Comparison of ENCODE assay signal across 8 cellular contexts in the genomic region with DNA sequence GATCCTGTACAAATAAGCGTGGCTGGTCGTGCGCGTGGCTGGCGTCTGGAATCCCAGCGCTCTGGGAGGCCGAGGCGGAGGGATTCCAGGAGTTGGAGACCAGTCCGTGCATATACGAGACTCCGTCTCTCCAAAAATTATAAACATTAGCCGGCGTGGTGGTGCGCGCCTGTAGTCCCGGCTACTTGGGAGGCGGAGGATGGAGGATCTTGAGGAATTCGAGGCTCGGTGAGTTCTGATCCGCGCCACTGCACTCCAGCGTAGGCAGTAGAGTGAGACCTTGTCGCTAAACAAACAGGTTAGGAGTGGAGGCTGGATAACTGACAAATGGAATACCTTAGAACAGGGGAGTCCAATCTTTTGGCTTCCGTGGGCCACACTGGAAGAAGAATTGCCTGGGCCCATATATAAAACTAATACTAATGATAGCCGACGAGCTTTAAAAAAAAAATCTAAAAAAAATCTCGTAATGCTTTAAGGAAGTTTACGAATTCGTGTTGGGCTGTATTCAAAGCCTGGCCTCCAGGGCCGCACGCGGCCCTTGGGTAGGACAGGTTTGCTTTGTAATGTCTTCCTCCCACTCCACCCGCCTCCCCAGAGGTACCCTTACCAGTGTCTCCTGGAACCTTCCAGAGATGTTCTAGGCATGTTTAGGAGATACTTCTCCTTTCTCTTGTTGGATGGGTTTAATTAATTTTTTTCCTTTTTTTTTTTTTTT. TPM values are rescaled to one million over a fixed set of nuclear protein-coding genes. Genes with fewer than 3 reads are reported as not detected.
A peak's percentile ranks its signal among the peaks of the same experiment; 100 is the strongest.
DNase-seq lines count a peak whose midpoint lies in the region; ATAC-seq, FAIRE-seq and TF ChIP-seq lines count a peak whose summit lies in the region.

No MANE protein-coding gene starts in this region.

- peak overlapping the region; percentile 93 for H3K9ac ChIP-seq in GM23248

- peak overlapping the region; percentile 97 for H2AFZ ChIP-seq in GM23248

- H3K27ac ChIP-seq in GM23248 = peak overlapping the region; percentile 77
- H3K27ac ChIP-seq in Panc1 (ENCODE audit: low read length) = peak overlapping the region; percentile 95
- peak overlapping the region; percentile 75 to 88 (median 81) for H3K27ac ChIP-seq in pancreas

- POLR2A ChIA-PET in Panc1 (lab: Charles Lee) = no interaction called here

- H3K9me2 ChIP-seq in GM23248 (ENCODE audit: insufficient read depth) = no peaks in the 10 kb centered on the region

- no peak for FAIRE-seq in pancreas (lab: Jason Lieb, UNC)
- FAIRE-seq in GM12892 (lab: Jason Lieb, UNC) = no peak

- peak overlapping the region; percentile 99 for H3K4me3 ChIP-seq in GM23248
- peak overlapping the region; percentile 74 to 96 for H3K4me3 ChIP-seq in Panc1 (ENCODE audit: low read depth in 2 of 2, low read length in 2 of 2)
- H3K4me3 ChIP-seq in pancreas = peak overlapping the region; percentile 71 to 98 (median 74)

- no TSS peak for BruUV-seq in Panc1 (replicated peaks; lab: Mats Ljungman, UMichigan)

- H3K36me3 ChIP-seq in GM23248 (ENCODE audit: low read depth) = peaks cover 22% of the 10 kb centered on the region
- H3K36me3 ChIP-seq in Panc1 (ENCODE audit: control insufficient read depth, insufficient read depth, low read length) = peaks cover 25% of the 10 kb centered on the region
- peaks cover 0 to 18% (median 9%) of the 10 kb centered on the region in 3 donors for H3K36me3 ChIP-seq in pancreas

- TF ChIP-seq POLR2A in erythroblast (IDR thresholded peaks at IDR 0.05; ENCODE audit: low read length) (no peak), GM12892 (IDR thresholded peaks at IDR 0.05; ENCODE audit: low read depth, low read length) (no peak)

- peaks cover 95% of the 10 kb centered on the region for H3K79me2 ChIP-seq in GM23248 (ENCODE audit: insufficient read depth)

- TF ChIP-seq CTCF in Panc1 (IDR thresholded peaks at IDR 0.05) (no peak), pancreas (IDR thresholded peaks at IDR 0.05) (no peak)

- H3K27me3 ChIP-seq in GM23248 (replicated peaks; ENCODE audit: insufficient read depth) (no peaks in the 10 kb centered on the region), Panc1 (ENCODE audit: control insufficient read depth, insufficient read depth, low read length) (no peaks in the 10 kb centered on the region), pancreas (no peaks in the 10 kb centered on the region)

- H4K20me1 ChIP-seq in GM23248 (ENCODE audit: insufficient read depth) = no peaks in the 10 kb centered on the region; the same call in 1 of the 2 replicates

- H3K4me2 ChIP-seq in GM23248 (ENCODE audit: unreplicated experiment) = peak overlapping the region; percentile 83

- H3K4me1 ChIP-seq in GM23248 (ENCODE audit: insufficient read depth) (peaks cover 25% of the 10 kb centered on the region), Panc1 (ENCODE audit: control insufficient read depth, insufficient read depth, low read length) (peaks cover 8% of the 10 kb centered on the region; the same call in 1 of the 2 replicates), pancreas (peaks cover 8 to 24% (median 24%) of the 10 kb centered on the region in 3 donors)

- peaks cover 12% of the 10 kb centered on the region for H3F3A ChIP-seq in GM23248 (ENCODE audit: insufficient read depth)

- DNase-seq in GM23248 = no peak
- DNase-seq in Panc1 (ENCODE audit: low read depth, low spot score) = no peak
- DNase-seq in erythroblast (lab: John Stamatoyannopoulos, UW) = peak; percentile 30 to 60
- DNase-seq in pancreas = peak in 1 of 6 donors; percentile 59
- no peak for DNase-seq in GM12892 (ENCODE audit: insufficient read length)
- DNase-seq in dermis blood vessel endothelial cell = no peak
- no peak for DNase-seq in stimulated activated naive CD4-positive, alpha-beta T cell (lab: John Stamatoyannopoulos, UW)

- CTCF ChIA-PET in Panc1 (lab: Charles Lee) = no interaction called here

- in situ Hi-C loops in GM23248 (cut with MboI) = no loop called here
- in situ Hi-C loops in Panc1 (cut with HindIII; ENCODE audit: low pct_unique_long_range_greater_than_20kb, low sequenced_read_pairs) = no loop called here

- H3K9me3 ChIP-seq in GM23248 (ENCODE audit: low read depth) (no peaks in the 10 kb centered on the region), Panc1 (ENCODE audit: control insufficient read depth, insufficient read depth, low read depth, low read length) (no peaks in the 10 kb centered on the region), pancreas (no peaks in the 10 kb centered on the region)

- 39 to 40% methylated on average over 24 to 33 of the region's 33 CpGs for WGBS in GM23248 (ENCODE audit: low coverage in 1 of 2, low lambda C conversion rate in 2 of 2, missing lambda C conversion rate in 2 of 2), 2 experiments
- 26 to 29% methylated on average over 33 of the region's 33 CpGs for WGBS in pancreas, 2 donors

- ATAC-seq in Panc1 (peak; percentile 55), pancreas (peak; percentile 2 to 16 (median 12)), HG03280 (IDR thresholded peaks at IDR 0.05; ENCODE audit: unreplicated experiment) (no peak)

- intact Hi-C loops in Panc1 (cut with micrococcal nuclease; ENCODE audit: unreplicated experiment) = no loop called here
- intact Hi-C loops in pancreas (cut with DNase I) = no loop called here

RNA-seq across cellular contexts. Expression of a gene that starts 0.9 kb away (rescaled TPM):
- total RNA-seq in GM23248 (2014; rRNA removed; shearing (Covaris generic)) = 150 and 213 TPM in 2 replicates
- polyA plus RNA-seq in GM23248 (2016; fragmentation: Nextera tagmentation; extraction: Ambion mirVana) = 240 and 274 TPM in 2 replicates
- 195 TPM for total RNA-seq in Panc1 (2021; ENCODE audit: unreplicated experiment)
- polyA plus RNA-seq in Panc1 (2012; ENCODE audit: insufficient read length) = 124 TPM
- 100 to 1,000 TPM in 2 of 6 donors, 10 to 100 TPM in 4; 73.4 to 148 (median 87.1) TPM for total RNA-seq in pancreas
- polyA plus RNA-seq in pancreas = 10 to 100 TPM; 32.4 to 61.1 TPM
- polyA plus RNA-seq in GM12892 (2012; ENCODE audit: missing spikeins) = 304 TPM
- 75.7 and 116 TPM in 2 replicates for total RNA-seq in dermis blood vessel endothelial cell

RNA-seq across cellular contexts. Expression of a gene that starts 55.2 kb away (rescaled TPM):
- 30.7 and 33.6 TPM in 2 replicates for total RNA-seq in GM23248 (2014; rRNA removed; shearing (Covaris generic))
- 48.0 and 49.7 TPM in 2 replicates for polyA plus RNA-seq in GM23248 (2016; fragmentation: Nextera tagmentation; extraction: Ambion mirVana)
- 52.3 TPM for total RNA-seq in Panc1 (2021; ENCODE audit: unreplicated experiment)
- 21.3 TPM for polyA plus RNA-seq in Panc1 (2012; ENCODE audit: insufficient read length)
- 10 to 100 TPM; 23.8 to 34.5 (median 30.2) TPM for total RNA-seq in pancreas
- 10 to 100 TPM; 20.0 to 39.6 TPM for polyA plus RNA-seq in pancreas
- polyA plus RNA-seq in GM12892 (2012; ENCODE audit: missing spikeins) = 85.5 TPM
- total RNA-seq in dermis blood vessel endothelial cell = 43.4 and 107 TPM in 2 replicates

Comparison
In these comparisons a context has a peak if more than half of its experiments do, and no peak if none do; other contexts are left out.
1. DNase-seq: peak in erythroblast (2 of 2); none in GM23248 (single experiment), Panc1 (single experiment), GM12892 (single experiment), dermis blood vessel endothelial cell (single experiment) and stimulated activated naive CD4-positive, alpha-beta T cell (0 of 6).
2. Peak in every context shown above with its lines, with median percentiles within 50 percentile points of each other: H3K27ac ChIP-seq and H3K4me3 ChIP-seq.